Comparison of ENCODE assay signal across 21 cellular contexts in the genomic region with DNA sequence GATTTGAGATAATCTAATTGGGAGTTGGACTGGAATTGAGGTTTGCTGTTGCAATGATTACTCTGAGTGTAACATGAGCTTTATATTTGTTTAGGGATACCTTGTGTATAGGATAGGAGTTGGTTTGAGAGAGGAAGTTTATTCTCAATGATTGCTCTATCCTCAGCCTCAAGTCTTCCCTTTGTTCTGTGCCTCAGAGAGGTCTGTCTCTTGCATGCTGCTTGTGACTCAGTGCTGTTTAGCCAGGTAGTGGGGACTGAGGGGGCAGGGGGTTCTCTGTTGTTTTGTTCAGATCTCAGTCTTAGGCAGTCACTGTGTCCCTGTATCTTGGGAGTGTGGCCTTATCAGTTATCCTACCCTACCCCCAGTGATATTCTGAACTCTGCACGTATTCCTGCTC.
"Had no signal": no experiment of that assay in that cellular context is flagged by ENCODE, and none has a peak within 500 bp of the region (broad histone marks: within the 10 kb centered on the region; RNA-seq: fewer than 3 reads in every experiment).

No MANE protein-coding gene starts in this region.

- H3K4me1 ChIP-seq: body of pancreas, colonic mucosa, esophagus squamous epithelium, prostate gland, right lobe of liver, tibial nerve, vagina had no signal

- H3K79me2 ChIP-seq: hepatocyte had no signal

- H3K36me3 ChIP-seq: colonic mucosa, esophagus squamous epithelium, prostate gland, right lobe of liver, tibial nerve, vagina had no signal

- DNase-seq: activated CD4-positive, alpha-beta T cell treated with anti-CD3 and anti-CD28 coated beads, Interleukin-2, amount 50 U/mL, for 1 hour; activated CD8-positive, alpha-beta memory T cell treated with anti-CD3 and anti-CD28 coated beads for 24 hours; activated naive CD8-positive, alpha-beta T cell treated with anti-CD3 and anti-CD28 coated beads for 36 hours; amygdala; body of pancreas; central memory CD4-positive, alpha-beta T cell; colonic mucosa; esophagus squamous epithelium; kidney glomerular epithelial cell; mesenchymal stem cell; right lobe of liver; stimulated activated CD4-positive, alpha-beta T cell treated with anti-CD3 and anti-CD28 coated beads, Interleukin-4, amount 100 ng/mL, for 4 hours; stimulated activated CD8-positive, alpha-beta memory T cell treated with anti-CD3 and anti-CD28 coated beads, Interleukin-4, amount 100 ng/mL, for 48 hours; stimulated activated naive CD4-positive, alpha-beta T cell treated with Interleukin-2 at 50 U/mL for 16 hours; substantia nigra had no signal

- H3K9me3 ChIP-seq: body of pancreas, colonic mucosa, esophagus squamous epithelium, prostate gland, right lobe of liver, vagina had no signal

- H3K27ac ChIP-seq: body of pancreas, colonic mucosa, esophagus squamous epithelium, hepatocyte, prostate gland, right lobe of liver, tibial nerve, vagina had no signal

- H3K4me2 ChIP-seq: hepatocyte, smooth muscle cell had no signal

- ATAC-seq: activated CD4-positive, CD25-positive, alpha-beta regulatory T cell treated with anti-CD3 and anti-CD28 coated beads, Interleukin-2, amount 50 U/mL, for 24 hours; body of pancreas; right lobe of liver had no signal

- H3K4me3 ChIP-seq: body of pancreas, colonic mucosa, esophagus squamous epithelium, hepatocyte, prostate gland, right lobe of liver, smooth muscle cell, tibial nerve, vagina had no signal

- H3K27me3 ChIP-seq: body of pancreas, colonic mucosa, esophagus squamous epithelium, hepatocyte, right lobe of liver, tibial nerve, vagina had no signal
